In the genomic region with DNA sequence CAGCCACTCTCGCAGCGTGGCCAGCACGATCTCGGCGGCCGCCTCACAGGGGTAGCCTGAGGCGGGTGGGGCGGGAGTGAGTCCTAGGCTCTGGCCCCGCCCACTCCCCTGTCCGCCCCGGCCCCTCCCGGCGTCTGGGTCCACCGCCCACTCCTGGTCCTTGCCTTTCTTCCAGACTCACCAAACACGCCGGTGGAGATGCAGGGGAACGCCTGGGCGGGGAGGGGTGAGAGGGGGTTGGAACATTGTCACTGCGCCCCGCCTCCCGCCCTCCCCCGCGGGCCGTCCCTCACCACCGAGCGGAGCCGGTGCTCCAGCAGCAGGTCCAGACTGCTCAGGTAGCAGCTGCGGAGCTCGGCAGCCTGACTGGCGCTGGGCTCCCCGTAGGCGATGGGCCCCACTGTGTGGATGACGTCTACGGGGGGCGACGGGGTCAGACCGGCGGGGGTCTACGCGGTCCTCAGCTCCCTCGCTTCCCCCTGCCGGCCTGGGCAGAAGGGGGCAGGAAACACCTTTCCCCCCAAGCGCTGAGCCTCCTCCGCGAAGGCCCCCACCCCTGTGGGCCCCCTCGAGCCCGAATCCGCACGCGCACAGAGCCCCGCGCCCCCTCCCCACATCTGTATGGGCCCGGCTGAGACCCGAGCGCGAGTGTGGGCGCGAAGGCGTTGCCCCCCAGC, we compare ENCODE assay signal across 8 cellular contexts. TPM values are rescaled to one million over a fixed set of nuclear protein-coding genes. Genes with fewer than 3 reads are reported as not detected.
A peak's percentile ranks its signal among the peaks of the same experiment; 100 is the strongest.
DNase-seq lines count a peak whose midpoint lies in the region; ATAC-seq, FAIRE-seq and TF ChIP-seq lines count a peak whose summit lies in the region.

No MANE protein-coding gene starts in this region.

- TF ChIP-seq CTCF in SU-DHL-6 (IDR thresholded peaks at IDR 0.05; ENCODE audit: insufficient read depth, low read length, poor library complexity, severe bottlenecking) (no peak), ascending aorta (IDR thresholded peaks at IDR 0.05) (no peak), keratinocyte (optimal IDR thresholded peaks at IDR 0.05 in 1 of 3, IDR thresholded peaks at IDR 0.05 in 1 of 3, conservative IDR thresholded peaks at IDR 0.05 in 1 of 3; ENCODE audit: extremely low read depth in 1 of 3, insufficient read depth in 2 of 3, low read length in 3 of 3) (peak in 1 of 3 experiments; percentile 5)

- DNase-seq in ascending aorta (ENCODE audit: low spot score in 2 of 2) (peak in 1 of 2 donors; percentile 75), keratinocyte (ENCODE audit: low read depth, low spot score) (peak; percentile 71), Ammon's horn (ENCODE audit: low spot score) (no peak)
- peak; percentile 35 for DNase-seq in stimulated activated CD8-positive, alpha-beta memory T cell treated with anti-CD3 and anti-CD28 coated beads, Interleukin-12 subunit alpha, Interleukin-12 subunit beta, amount 100 ng/mL, for 1 hour (ENCODE audit: low read depth)

- no peaks in the 10 kb centered on the region for H3K36me3 ChIP-seq in SU-DHL-6 (ENCODE audit: low read length)
- H3K36me3 ChIP-seq in ascending aorta, result peaks cover 26 to 37% of the 10 kb centered on the region in 2 donors
- peaks cover 12 to 21% of the 10 kb centered on the region in 2 experiments for H3K36me3 ChIP-seq in keratinocyte (ENCODE audit: control insufficient read depth in 2 of 2, extremely low read depth in 1 of 2, insufficient read depth in 2 of 2, low read length in 2 of 2)

- H3K79me2 ChIP-seq in SU-DHL-6 (ENCODE audit: insufficient read depth, low read length) (no peaks in the 10 kb centered on the region), keratinocyte (ENCODE audit: control insufficient read depth, insufficient read depth, low read length) (no peaks in the 10 kb centered on the region)

- H3K27me3 ChIP-seq in SU-DHL-6 (ENCODE audit: low read length) (no peaks in the 10 kb centered on the region), ascending aorta (no peaks in the 10 kb centered on the region), keratinocyte (ENCODE audit: control insufficient read depth, extremely low read depth, insufficient read depth, low read length) (no peaks in the 10 kb centered on the region)

- no peak overlapping the region for H3K27ac ChIP-seq in SU-DHL-6 (ENCODE audit: low read depth, low read length)
- H3K27ac ChIP-seq in ascending aorta, result no peak overlapping the region
- no peak overlapping the region for H3K27ac ChIP-seq in keratinocyte (ENCODE audit: control insufficient read depth, insufficient read depth, low read length)

- FAIRE-seq in G401.6 (lab: Jason Lieb, UNC) (peak; percentile 93), keratinocyte (lab: Jason Lieb, UNC) (peak; percentile 34)

- no peaks in the 10 kb centered on the region for H3K9me3 ChIP-seq in SU-DHL-6 (ENCODE audit: insufficient read depth, low read length)
- H3K9me3 ChIP-seq in ascending aorta, result no peaks in the 10 kb centered on the region
- no peaks in the 10 kb centered on the region for H3K9me3 ChIP-seq in keratinocyte (ENCODE audit: control insufficient read depth, low read depth, low read length)

- no peaks in the 10 kb centered on the region for H3K9me2 ChIP-seq in SU-DHL-6 (replicated peaks; ENCODE audit: insufficient read depth, low read length)

- dilution Hi-C loops in keratinocyte (cut with MboI; ENCODE audit: extremely low pct_ligation_motif_present, low sequenced_read_pairs), result loop anchor here (10.0 kb wide), 1 partner anchor 135 kb away; no protein-coding TSS in a partner anchor

- H3K4me3 ChIP-seq in SU-DHL-6 (ENCODE audit: insufficient read depth, low read length, poor library complexity, severe bottlenecking), result no peak overlapping the region
- H3K4me3 ChIP-seq in ascending aorta, result peak overlapping the region; percentile 47 to 62
- H3K4me3 ChIP-seq in keratinocyte (ENCODE audit: control insufficient read depth in 2 of 3, extremely low read depth in 1 of 3, insufficient read depth in 2 of 3, low read depth in 1 of 3, low read length in 3 of 3), result no peak overlapping the region

- peaks cover 2% of the 10 kb centered on the region for H3K9me1 ChIP-seq in keratinocyte (ENCODE audit: control insufficient read depth, extremely low read depth, insufficient read depth, low read length)

- intact Hi-C loops in ascending aorta (cut with DNase I), result loop anchor here (1.0 kb wide), 2 partner anchors 149 to 154 kb away; no protein-coding TSS in a partner anchor

- H3F3A ChIP-seq in SU-DHL-6 (ENCODE audit: insufficient read depth), result no peaks in the 10 kb centered on the region

- H3K4me2 ChIP-seq in SU-DHL-6 (ENCODE audit: low read depth, low read length, poor library complexity, severe bottlenecking) (peak overlapping the region; percentile 35), keratinocyte (ENCODE audit: control insufficient read depth, extremely low read depth, insufficient read depth, low read depth, low read length) (peak overlapping the region; percentile 51)

- H3K9ac ChIP-seq in SU-DHL-6 (ENCODE audit: low read length) (no peak overlapping the region), keratinocyte (ENCODE audit: control insufficient read depth, extremely low read depth, insufficient read depth, low read length) (no peak overlapping the region)

- H4K20me1 ChIP-seq in SU-DHL-6 (ENCODE audit: low read depth, low read length), result no peaks in the 10 kb centered on the region
- peaks cover 6% of the 10 kb centered on the region for H4K20me1 ChIP-seq in keratinocyte (ENCODE audit: control insufficient read depth, extremely low read depth, insufficient read depth, low read length)

- H2AFZ ChIP-seq in SU-DHL-6 (ENCODE audit: low read depth, low read length, severe bottlenecking) (no peak overlapping the region), keratinocyte (ENCODE audit: control insufficient read depth, low read length) (no peak overlapping the region)

- ATAC-seq in HG02981 (IDR thresholded peaks at IDR 0.05; ENCODE audit: unreplicated experiment) (no peak), HG03025 (IDR thresholded peaks at IDR 0.05; ENCODE audit: low FRiP score, unreplicated experiment) (no peak)

- H3K4me1 ChIP-seq in ascending aorta (peaks cover 11 to 18% of the 10 kb centered on the region in 2 donors), keratinocyte (ENCODE audit: control insufficient read depth, extremely low read depth, insufficient read depth, low read length) (peaks cover 10% of the 10 kb centered on the region)

RNA-seq across cellular contexts. Expression of gene OTUB1, which starts 13.2 kb away (rescaled TPM):
- 89.4 TPM for total RNA-seq in ascending aorta
- 106 to 201 TPM (median 143 TPM) in 3 replicates for polyA plus RNA-seq in keratinocyte
- 178 TPM for polyA plus RNA-seq in keratinocyte (2011; ENCODE audit: low read depth)
- 114 and 129 TPM in 2 replicates for polyA plus RNA-seq in keratinocyte (2011; cell fraction: cytosol; rRNA removed)
- polyA plus RNA-seq in keratinocyte (2011; cell fraction: nucleus; rRNA removed), result 136 and 159 TPM in 2 replicates
- polyA plus RNA-seq in keratinocyte (2012; ENCODE audit: low replicate concordance), result 96.8 and 122 TPM in 2 replicates
- polyA minus RNA-seq in keratinocyte, result 110 to 150 TPM (median 136 TPM) in 3 replicates
- polyA minus RNA-seq in keratinocyte (2011; cell fraction: cytosol; rRNA and poly(A)+ RNA removed), result 176 TPM
- polyA minus RNA-seq in keratinocyte (2011; cell fraction: nucleus; rRNA and poly(A)+ RNA removed), result 37.9 and 48.4 TPM in 2 replicates

RNA-seq across cellular contexts. Expression of gene COX8A, which starts 25.1 kb away (rescaled TPM):
- 520 TPM for total RNA-seq in ascending aorta
- polyA plus RNA-seq in keratinocyte, result 159 to 308 TPM (median 242 TPM) in 3 replicates
- 8.0 TPM for polyA plus RNA-seq in keratinocyte (2011; ENCODE audit: low read depth)
- polyA plus RNA-seq in keratinocyte (2011; cell fraction: cytosol; rRNA removed), result 179 and 361 TPM in 2 replicates
- 107 and 138 TPM in 2 replicates for polyA plus RNA-seq in keratinocyte (2011; cell fraction: nucleus; rRNA removed)
- polyA plus RNA-seq in keratinocyte (2012; ENCODE audit: low replicate concordance), result 346 and 458 TPM in 2 replicates
- 107 to 438 TPM (median 174 TPM) in 3 replicates for polyA minus RNA-seq in keratinocyte
- 393 TPM for polyA minus RNA-seq in keratinocyte (2011; cell fraction: cytosol; rRNA and poly(A)+ RNA removed)
- 52.0 and 55.9 TPM in 2 replicates for polyA minus RNA-seq in keratinocyte (2011; cell fraction: nucleus; rRNA and poly(A)+ RNA removed)

RNA-seq across cellular contexts. Expression of gene FLRT1, which starts 36.2 kb away (rescaled TPM):
- total RNA-seq in ascending aorta, result 10.3 TPM
- polyA plus RNA-seq in keratinocyte, result not detected in 3 replicates
- not detected for polyA plus RNA-seq in keratinocyte (2011; ENCODE audit: low read depth)
- not detected in 2 replicates for polyA plus RNA-seq in keratinocyte (2011; cell fraction: cytosol; rRNA removed)
- not detected in 2 replicates for polyA plus RNA-seq in keratinocyte (2011; cell fraction: nucleus; rRNA removed)
- 0.20 TPM in 1 of 2 replicates, not detected in the other for polyA plus RNA-seq in keratinocyte (2012; ENCODE audit: low replicate concordance)
- not detected in 3 replicates for polyA minus RNA-seq in keratinocyte
- not detected for polyA minus RNA-seq in keratinocyte (2011; cell fraction: cytosol; rRNA and poly(A)+ RNA removed)
- not detected in 2 replicates for polyA minus RNA-seq in keratinocyte (2011; cell fraction: nucleus; rRNA and poly(A)+ RNA removed)

Comparison
In these comparisons a context has a peak if more than half of its experiments do, and no peak if none do; other contexts are left out.
1. H3K4me3 ChIP-seq: peak in ascending aorta (2 of 2); none in SU-DHL-6 (single experiment) and keratinocyte (0 of 3).